ENCODE assay signal across 8 cellular contexts in genomic region chr18:79949571-79950439, GRCh38. TPM values are rescaled to one million over a fixed set of nuclear protein-coding genes. Genes with fewer than 3 reads are reported as not detected.
DNase-seq lines count a peak whose midpoint lies in the region; ATAC-seq and TF ChIP-seq lines count a peak whose summit lies in the region.

No MANE protein-coding gene starts in this region.

- no peak overlapping the region for H3K4ac ChIP-seq in mesenchymal stem cell (ENCODE audit: low read depth in 1 of 2, low read length in 2 of 2)

- H3K27ac Mint-ChIP-seq in MCF 10A (ENCODE audit: low read depth, unreplicated experiment) = peak overlapping the region; percentile 42

- peak overlapping the region; percentile 80 for H3K4me2 ChIP-seq in mesenchymal stem cell (ENCODE audit: low read length, poor library complexity, severe bottlenecking)

- peaks cover 33% of the 10 kb centered on the region for H3K79me1 ChIP-seq in mesenchymal stem cell (replicated peaks; ENCODE audit: low read length, poor library complexity, severe bottlenecking)

- ATAC-seq in HG02571 (IDR thresholded peaks at IDR 0.05; ENCODE audit: unreplicated experiment) = no peak

- peak overlapping the region; percentile 89 for H3K9ac ChIP-seq in mesenchymal stem cell (ENCODE audit: low read length)

- H4K8ac ChIP-seq in mesenchymal stem cell (ENCODE audit: low read length) = no peak overlapping the region

- intact Hi-C loops in MCF 10A (cut with micrococcal nuclease) (no loop called here), vagina (cut with DNase I) (no loop called here)

- in situ Hi-C loops in GM13976 (cut with MboI; ENCODE audit: low sequenced_read_pairs, unreplicated experiment) = no loop called here

- no peak overlapping the region for H3K18ac ChIP-seq in mesenchymal stem cell (ENCODE audit: low read depth in 1 of 2, low read length in 2 of 2)

- H3K9me3 ChIP-seq in mesenchymal stem cell (ENCODE audit: control insufficient read depth, low read length) (no peaks in the 10 kb centered on the region), vagina (no peaks in the 10 kb centered on the region)

- no peak overlapping the region for H2BK5ac ChIP-seq in mesenchymal stem cell (ENCODE audit: low read depth, low read length, poor library complexity, severe bottlenecking)

- TF ChIP-seq CTCF in GM13976 (IDR thresholded peaks at IDR 0.05; ENCODE audit: borderline replicate concordance, control extremely low read depth, extremely low read depth, insufficient read depth, missing control alignments) (no peak), MCF 10A (IDR thresholded peaks at IDR 0.05; ENCODE audit: unreplicated experiment) (no peak), vagina (IDR thresholded peaks at IDR 0.05) (no peak)

- H3K27ac ChIP-seq in mesenchymal stem cell (ENCODE audit: low read length, poor library complexity, severe bottlenecking) (no peak overlapping the region), vagina (peak overlapping the region; percentile 87)

- TF ChIP-seq POLR2A in vagina (IDR thresholded peaks at IDR 0.05) = no peak

- H3K4me1 Mint-ChIP-seq in MCF 10A (ENCODE audit: insufficient read depth, unreplicated experiment) = peaks cover 7% of the 10 kb centered on the region

- no peaks in the 10 kb centered on the region for H3K27me3 Mint-ChIP-seq in MCF 10A (ENCODE audit: insufficient read depth, unreplicated experiment)

- H3K23ac ChIP-seq in mesenchymal stem cell (ENCODE audit: low read length in 2 of 2) = no peak overlapping the region

- H3K27me3 ChIP-seq in mesenchymal stem cell (ENCODE audit: control insufficient read depth in 1 of 2, insufficient read depth in 1 of 2, low read length in 2 of 2) = no peaks in the 10 kb centered on the region
- no peaks in the 10 kb centered on the region for H3K27me3 ChIP-seq in vagina

- POLR2A ChIA-PET in MCF 10A (lab: Yijun Ruan, JAX) = interaction anchor here (0.5 to 3.4 kb wide), 6 partner anchors 11 to 762 kb away, joined by 3 to 32 read pairs (median 6); partner anchors contain the start of gene TXNL4A

- H3K9me3 Mint-ChIP-seq in MCF 10A (ENCODE audit: unreplicated experiment) = no peaks in the 10 kb centered on the region

- peaks cover 32% of the 10 kb centered on the region for H3K4me1 ChIP-seq in mesenchymal stem cell (ENCODE audit: control insufficient read depth, insufficient read depth, low read depth, low read length)
- peaks cover 68% of the 10 kb centered on the region for H3K4me1 ChIP-seq in vagina

- peak overlapping the region; percentile 75 for H3K4me3 Mint-ChIP-seq in MCF 10A (ENCODE audit: unreplicated experiment)

- H3K36me3 ChIP-seq in mesenchymal stem cell (ENCODE audit: control insufficient read depth in 1 of 2, insufficient read depth in 2 of 2, low read depth in 1 of 2, low read length in 2 of 2) = peaks cover 13 to 22% of the 10 kb centered on the region in 2 experiments
- no peaks in the 10 kb centered on the region for H3K36me3 ChIP-seq in vagina

- H2AK5ac ChIP-seq in mesenchymal stem cell (ENCODE audit: low read length, severe bottlenecking) = no peak overlapping the region

- WGBS in mesenchymal stem cell = 77% methylated on average over 13 of the region's 14 CpGs

- no peak overlapping the region for H4K91ac ChIP-seq in mesenchymal stem cell (ENCODE audit: low read length)

- DNase-seq in GM13976 (ENCODE audit: low spot score) (peak; percentile 49), MV-4-11 (lab: John Stamatoyannopoulos, UW) (peak; percentile 96), MCF 10A (ENCODE audit: unreplicated experiment) (no peak), mesenchymal stem cell (no peak), vagina (ENCODE audit: extremely low spot score in 2 of 2) (no peak)
- DNase-seq in stimulated activated CD4-positive, alpha-beta T cell treated with anti-CD3 and anti-CD28 coated beads, Interleukin-1b, Interleukin-23, amount 100 ng/mL, for 48 hours = no peak
- DNase-seq in effector CD8-positive, alpha-beta T cell (lab: John Stamatoyannopoulos, UW) = no peak

- TSS peak; percentile 52 for BruUV-seq in MCF 10A (replicated peaks; lab: Mats Ljungman, UMichigan)

- H3K36me3 Mint-ChIP-seq in MCF 10A (ENCODE audit: insufficient read depth, unreplicated experiment) = peaks cover 14% of the 10 kb centered on the region

- H2AFZ ChIP-seq in mesenchymal stem cell (ENCODE audit: low read depth, low read length) = no peak overlapping the region

- no peak overlapping the region for H2BK12ac ChIP-seq in mesenchymal stem cell (ENCODE audit: low read length in 2 of 2)

- CTCF ChIA-PET in MCF 10A (lab: Yijun Ruan, JAX) = interaction anchor here (0.7 to 1.8 kb wide), 2 partner anchors 10 to 309 kb away, joined by 3 to 6 read pairs; no protein-coding TSS in a partner anchor

- H2BK120ac ChIP-seq in mesenchymal stem cell (ENCODE audit: low read depth, low read length) = no peak overlapping the region

- H3K14ac ChIP-seq in mesenchymal stem cell (ENCODE audit: low read length in 2 of 2) = no peak overlapping the region

- H3K4me3 ChIP-seq in mesenchymal stem cell (ENCODE audit: insufficient read depth in 1 of 2, low read depth in 1 of 2, low read length in 2 of 2) (peak overlapping the region; percentile 93 to 94), vagina (peak overlapping the region; percentile 89 to 100)

- H2BK15ac ChIP-seq in mesenchymal stem cell (ENCODE audit: low read depth, poor library complexity, severe bottlenecking) = no peak overlapping the region

RNA-seq across cellular contexts. Expression of gene SLC66A2, which starts 1.6 kb away (rescaled TPM):
- total RNA-seq in MCF 10A (2022) = 21.7 and 24.5 TPM in 2 replicates
- 16.2 TPM for polyA plus RNA-seq in mesenchymal stem cell (2013, experiment 1 of 2)
- polyA plus RNA-seq in mesenchymal stem cell (2013, experiment 2 of 2) = 16.1 TPM
- 32.2 TPM for total RNA-seq in vagina

RNA-seq across cellular contexts. Expression of gene HSBP1L1, which starts 14.6 kb away (rescaled TPM):
- total RNA-seq in MCF 10A (2022) (46.6 and 49.4 TPM in 2 replicates), vagina (32.2 TPM)
- polyA plus RNA-seq in mesenchymal stem cell (2013, experiment 1 of 2) = 34.5 TPM
- polyA plus RNA-seq in mesenchymal stem cell (2013, experiment 2 of 2) = 31.5 TPM

RNA-seq across cellular contexts. Expression of gene TXNL4A, which starts 38.6 kb away (rescaled TPM):
- total RNA-seq in MCF 10A (2022) (207 and 245 TPM in 2 replicates), vagina (24.8 TPM)
- 117 TPM for polyA plus RNA-seq in mesenchymal stem cell (2013, experiment 1 of 2)
- polyA plus RNA-seq in mesenchymal stem cell (2013, experiment 2 of 2) = 121 TPM

Comparison
In these comparisons a context has a peak if more than half of its experiments do, and no peak if none do; other contexts are left out.
1. DNase-seq: peak in GM13976 (single experiment) and MV-4-11 (single experiment); none in MCF 10A (single experiment), mesenchymal stem cell (single experiment), vagina (0 of 2), stimulated activated CD4-positive, alpha-beta T cell treated with anti-CD3 and anti-CD28 coated beads, Interleukin-1b, Interleukin-23, amount 100 ng/mL, for 48 hours (single experiment) and effector CD8-positive, alpha-beta T cell (single experiment).